Comparison of ENCODE assay signal across 1 cellular context in the genomic region with DNA sequence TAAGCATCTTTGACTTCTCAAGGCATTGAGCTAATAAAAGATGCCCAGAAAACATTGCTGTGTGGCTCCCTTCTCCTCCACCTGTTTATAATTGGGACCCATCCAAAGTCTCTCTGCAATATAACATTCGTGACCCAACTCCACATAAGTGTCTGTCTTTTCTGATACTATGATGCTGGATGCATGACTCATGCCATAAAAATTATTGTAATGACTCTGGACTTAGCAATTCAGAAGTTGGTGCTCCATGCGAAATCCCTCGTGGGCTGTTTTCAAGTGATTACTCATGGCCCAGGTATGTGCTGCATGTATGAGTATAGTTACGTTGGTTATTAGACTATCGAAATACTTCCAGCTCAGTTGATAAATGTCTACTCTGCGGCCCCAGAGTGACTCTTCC.
TF ChIP-seq lines count a peak whose summit lies in the region.

No MANE protein-coding gene starts in this region.

TF ChIP-seq in IMR-90, 13 proteins besides CTCF, POLR2A, EP300 and RAD21:
- TF ChIP-seq RFX5 (IDR thresholded peaks at IDR 0.05; ENCODE audit: low read depth, low read length) (no peak), MAFK (IDR thresholded peaks at IDR 0.05; ENCODE audit: low read depth, low read length) (peak; percentile 63), MAZ (IDR thresholded peaks at IDR 0.05; ENCODE audit: borderline replicate concordance, low read depth, low read length) (no peak), FOS (IDR thresholded peaks at IDR 0.05; ENCODE audit: low read depth, low read length) (peak; percentile 99), RCOR1 (IDR thresholded peaks at IDR 0.05; ENCODE audit: insufficient replicate concordance, low read length) (peak; percentile 78), CHD1 (IDR thresholded peaks at IDR 0.05; ENCODE audit: low read depth, low read length) (no peak), CEBPB (IDR thresholded peaks at IDR 0.05; ENCODE audit: low read depth, low read length) (peak; percentile 71), BHLHE40 (IDR thresholded peaks at IDR 0.05; ENCODE audit: low read depth, low read length) (peak; percentile 72)
